ENCODE assay signal across 1 cellular context in the genomic region with DNA sequence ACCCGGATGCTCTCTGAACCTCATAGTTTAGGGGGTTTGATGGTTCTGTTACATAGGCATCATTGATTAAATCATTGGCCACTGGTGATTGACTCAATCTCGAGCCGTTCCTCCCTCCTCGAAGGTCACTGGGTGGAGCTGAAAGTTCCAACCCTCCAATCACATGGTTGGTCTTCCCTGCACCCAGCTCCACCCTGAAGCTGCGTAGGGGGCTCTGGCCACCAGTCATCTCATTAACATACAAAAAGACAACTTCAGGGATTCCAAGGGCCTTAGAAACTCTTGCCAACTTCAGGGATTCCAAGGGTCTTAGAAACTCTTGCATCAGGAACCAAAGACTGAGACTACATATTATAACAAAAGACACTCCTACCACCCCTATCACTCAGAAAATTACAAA.
TF ChIP-seq lines count a peak whose summit lies in the region.

No MANE protein-coding gene starts in this region.

TF ChIP-seq in H1, 55 proteins besides CTCF, POLR2A, EP300 and RAD21:
- TF ChIP-seq TCF12 (IDR thresholded peaks at IDR 0.05; ENCODE audit: low read depth, low read length) = no peak
- no peak for TF ChIP-seq MAFK (IDR thresholded peaks at IDR 0.05; ENCODE audit: low read depth, low read length)
- TF ChIP-seq TEAD4 (IDR thresholded peaks at IDR 0.05; ENCODE audit: low read depth, low read length) = no peak
- TF ChIP-seq, protein P1, sequence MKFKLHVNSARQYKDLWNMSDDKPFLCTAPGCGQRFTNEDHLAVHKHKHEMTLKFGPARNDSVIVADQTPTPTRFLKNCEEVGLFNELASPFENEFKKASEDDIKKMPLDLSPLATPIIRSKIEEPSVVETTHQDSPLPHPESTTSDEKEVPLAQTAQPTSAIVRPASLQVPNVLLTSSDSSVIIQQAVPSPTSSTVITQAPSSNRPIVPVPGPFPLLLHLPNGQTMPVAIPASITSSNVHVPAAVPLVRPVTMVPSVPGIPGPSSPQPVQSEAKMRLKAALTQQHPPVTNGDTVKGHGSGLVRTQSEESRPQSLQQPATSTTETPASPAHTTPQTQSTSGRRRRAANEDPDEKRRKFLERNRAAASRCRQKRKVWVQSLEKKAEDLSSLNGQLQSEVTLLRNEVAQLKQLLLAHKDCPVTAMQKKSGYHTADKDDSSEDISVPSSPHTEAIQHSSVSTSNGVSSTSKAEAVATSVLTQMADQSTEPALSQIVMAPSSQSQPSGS (IDR thresholded peaks at IDR 0.05; ENCODE audit: low read length) = no peak
- TF ChIP-seq SP2 (IDR thresholded peaks at IDR 0.05; ENCODE audit: low read length) = no peak
- no peak for TF ChIP-seq BRCA1 (IDR thresholded peaks at IDR 0.05; ENCODE audit: low read depth, low read length)
- no peak for TF ChIP-seq EGR1 (IDR thresholded peaks at IDR 0.05; ENCODE audit: borderline replicate concordance, low read depth, low read length)
- no peak for TF ChIP-seq TAF1 (IDR thresholded peaks at IDR 0.05; ENCODE audit: low read depth, low read length)
- TF ChIP-seq RBBP5 (IDR thresholded peaks at IDR 0.05; ENCODE audit: borderline replicate concordance, low read depth, low read length) = no peak
- TF ChIP-seq ASH2L (IDR thresholded peaks at IDR 0.05; ENCODE audit: low read length) = no peak
- no peak for TF ChIP-seq SIN3A (conservative IDR thresholded peaks at IDR 0.05 in 1 of 2, IDR thresholded peaks at IDR 0.05 in 1 of 2; ENCODE audit: low read depth in 1 of 2, low read length in 2 of 2)
- TF ChIP-seq TAF7 (optimal IDR thresholded peaks at IDR 0.05; ENCODE audit: borderline replicate concordance, low read depth, low read length) = no peak
- no peak for TF ChIP-seq YY1 (IDR thresholded peaks at IDR 0.05; ENCODE audit: low read depth, low read length)
- TF ChIP-seq SRF (IDR thresholded peaks at IDR 0.05; ENCODE audit: low read depth, low read length) = no peak
- TF ChIP-seq SUZ12 (IDR thresholded peaks at IDR 0.05; ENCODE audit: low read length) = no peak
- TF ChIP-seq SAP30 (IDR thresholded peaks at IDR 0.05; ENCODE audit: insufficient read depth, insufficient replicate concordance, low read length) = no peak
- TF ChIP-seq CEBPB (IDR thresholded peaks at IDR 0.05; ENCODE audit: low read depth, low read length) = no peak
TF ChIP-seq in H1: peak in this region for 0.
